ENCODE assay signal across 26 cellular contexts in the genomic region with DNA sequence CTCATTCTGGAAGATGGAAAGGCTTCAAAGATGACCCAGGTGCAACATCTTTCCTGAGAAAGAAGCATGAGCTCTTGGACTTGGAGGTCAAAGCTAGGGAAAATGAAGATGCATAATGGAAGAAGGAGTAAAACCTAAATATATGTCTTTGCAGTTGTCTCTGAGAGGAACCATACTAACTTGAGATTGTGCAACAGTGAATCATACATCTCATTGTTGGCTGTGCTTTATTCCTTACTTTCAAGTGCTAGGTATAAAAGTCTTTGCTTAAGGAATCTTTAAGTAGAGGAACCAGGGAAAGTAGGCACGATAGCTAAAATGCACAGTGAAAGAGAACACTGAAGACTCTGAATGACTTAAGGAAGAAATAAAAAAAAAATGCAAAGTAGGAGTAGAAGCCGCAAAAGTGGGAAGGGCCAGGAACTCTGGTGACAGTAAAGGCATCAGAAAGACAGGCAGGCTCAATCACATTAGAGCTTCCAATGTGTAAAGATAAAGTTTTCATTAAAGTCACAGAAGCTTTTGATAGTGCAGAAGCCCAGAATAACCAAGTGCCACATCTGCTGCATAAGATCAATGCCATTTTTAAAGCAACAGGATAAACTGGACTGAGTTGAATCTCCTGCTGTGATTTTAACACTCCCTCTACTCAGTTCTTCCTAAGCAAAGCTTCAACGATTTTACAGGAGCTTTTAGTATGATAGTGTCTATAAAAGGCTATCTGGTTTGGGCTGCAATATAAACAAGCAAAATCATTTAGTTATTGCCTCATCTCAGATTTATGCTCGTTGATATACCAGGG.
DNase-seq lines count a peak whose midpoint lies in the region; TF ChIP-seq lines count a peak whose summit lies in the region.
"Had no signal": no experiment of that assay in that cellular context is flagged by ENCODE, and none has a peak within 500 bp of the region (broad histone marks: within the 10 kb centered on the region; RNA-seq: fewer than 3 reads in every experiment).

No MANE protein-coding gene starts in this region.

- TF ChIP-seq CTCF in HEK293 (tag by site-specific recombination; IDR thresholded peaks at IDR 0.05) (no peak), NB4 (IDR thresholded peaks at IDR 0.05; ENCODE audit: low read depth, low read length) (no peak), mammary epithelial cell (conservative IDR thresholded peaks at IDR 0.05 in 1 of 2, IDR thresholded peaks at IDR 0.05 in 1 of 2; ENCODE audit: extremely low read depth in 1 of 2, insufficient read depth in 1 of 2, low read depth in 1 of 2, low read length in 2 of 2) (no peak), tibial nerve (IDR thresholded peaks at IDR 0.05) (no peak)

- POLR2A ChIA-PET in HEK293 (lab: Yijun Ruan, JAX) = no interaction called here

- no peak overlapping the region for H3K4me2 ChIP-seq in mammary epithelial cell (ENCODE audit: insufficient read depth, low read depth, low read length)

- H3K9me3 ChIP-seq in HEK293 (ENCODE audit: control insufficient read depth, insufficient read depth, low read depth, low read length) (no peaks in the 10 kb centered on the region), mammary epithelial cell (replicated peaks; ENCODE audit: insufficient read depth, low read length) (no peaks in the 10 kb centered on the region), tibial nerve (no peaks in the 10 kb centered on the region)
- H3K9me3 ChIP-seq: adrenal gland, sigmoid colon, transverse colon had no signal

- intact Hi-C loops in mammary epithelial cell (cut with micrococcal nuclease) = no loop called here

- no peaks in the 10 kb centered on the region for H3K27me3 ChIP-seq in mammary epithelial cell (ENCODE audit: insufficient read depth, low read length)
- H3K27me3 ChIP-seq in tibial nerve = no peaks in the 10 kb centered on the region
- H3K27me3 ChIP-seq: adrenal gland, brain microvascular endothelial cell, sigmoid colon, transverse colon had no signal

- WGBS in mammary epithelial cell (ENCODE audit: low coverage, missing lambda C conversion rate) = 69% methylated on average over 4 of the region's 4 CpGs
- WGBS in tibial nerve, 2 donors = 51% methylated on average over 4 of the region's 4 CpGs

- peak; percentile 2 for DNase-seq in NB4 (ENCODE audit: low read depth)
- DNase-seq in mammary epithelial cell = peak; percentile 12
- DNase-seq in iris pigment epithelial cell (ENCODE audit: low read depth) = peak; percentile 62
- DNase-seq in stimulated activated CD8-positive, alpha-beta memory T cell treated with anti-CD3 and anti-CD28 coated beads, Interleukin-4, amount 100 ng/mL, for 48 hours = no peak
- no peak for DNase-seq in NCI-H2029 treated with DMSO at 0.1 percent for 48 hours (lab: John Stamatoyannopoulos, UW)
- no peak for DNase-seq in tibial nerve (ENCODE audit: low spot score in 2 of 2)
- no peak for DNase-seq in mesenteric fat pad (ENCODE audit: low spot score)
- DNase-seq: activated CD4-positive, alpha-beta memory T cell treated with anti-CD3 and anti-CD28 coated beads, Interleukin-2, amount 10 ng/mL, durations not matched to agents 7 days and 5 days; activated CD8-positive, alpha-beta memory T cell treated with anti-CD3 and anti-CD28 coated beads, Interleukin-2, amount 50 U/mL, for 48 hours; activated naive CD4-positive, alpha-beta T cell treated with anti-CD3 and anti-CD28 coated beads for 36 hours; adrenal gland; brain microvascular endothelial cell; CD4-positive, alpha-beta T cell; EL; foreskin fibroblast; HCEC 1CT; NCI-H1105 treated with DMSO at 0.1 percent for 48 hours; NCI-H2029; NCI-H2227 treated with DMSO at 0.1 percent for 48 hours; SIG-M5; sigmoid colon; stimulated activated CD4-positive, alpha-beta T cell treated with anti-CD3 and anti-CD28 coated beads, Interleukin-4, amount 100 ng/mL, for 1 hour; transverse colon had no signal

- TF ChIP-seq POLR2A in NB4 (IDR thresholded peaks at IDR 0.05; ENCODE audit: extremely low read depth, insufficient read length) (no peak), tibial nerve (IDR thresholded peaks at IDR 0.05) (no peak)

- CTCF ChIA-PET in HEK293 (lab: Yijun Ruan, JAX) = interaction anchor here (0.5 to 0.7 kb wide), 4 partner anchors 163 to 639 kb away, joined by 3 to 6 read pairs (median 5); no protein-coding TSS in a partner anchor
- CTCF ChIA-PET in mammary epithelial cell (lab: Charles Lee; ENCODE audit: low non-redundant PET) = no interaction called here

- in situ Hi-C loops in mammary epithelial cell (cut with MboI; ENCODE audit: low sequenced_read_pairs in 2 of 2) = no loop called here

- no peaks in the 10 kb centered on the region for H3K79me2 ChIP-seq in mammary epithelial cell (ENCODE audit: insufficient read depth, low read length)

- H3K36me3 ChIP-seq in HEK293 (ENCODE audit: control insufficient read depth in 2 of 2, insufficient read depth in 1 of 2, low read length in 2 of 2) (no peaks in the 10 kb centered on the region), mammary epithelial cell (ENCODE audit: insufficient read depth, low read length) (no peaks in the 10 kb centered on the region), tibial nerve (no peaks in the 10 kb centered on the region)
- H3K36me3 ChIP-seq: adrenal gland, brain microvascular endothelial cell, sigmoid colon, transverse colon had no signal

- no peak for TF ChIP-seq EP300 in tibial nerve (IDR thresholded peaks at IDR 0.05)

- no peak overlapping the region for H2AFZ ChIP-seq in mammary epithelial cell (ENCODE audit: low read depth, low read length)

- no TSS peak for BruUV-seq in mammary epithelial cell (replicated peaks; lab: Mats Ljungman, UMichigan)

- H3K27ac ChIP-seq in HEK293 (ENCODE audit: extremely low read depth, low read depth, low read length) (no peak overlapping the region), mammary epithelial cell (ENCODE audit: insufficient read depth, low read depth, low read length) (no peak overlapping the region), tibial nerve (no peak overlapping the region)
- H3K27ac ChIP-seq: adrenal gland, brain microvascular endothelial cell, epithelial cell of prostate, sigmoid colon, transverse colon had no signal

- H3K9ac ChIP-seq in mammary epithelial cell (ENCODE audit: insufficient read depth, low read length) = no peak overlapping the region

- H3K4me3 ChIP-seq in HEK293 (ENCODE audit: low read depth, low read length) (no peak overlapping the region), NB4 (ENCODE audit: low read depth, low read length) (no peak overlapping the region), mammary epithelial cell (replicated peaks in 1 of 3; ENCODE audit: insufficient read depth in 1 of 3, low read depth in 2 of 3, low read length in 3 of 3) (no peak overlapping the region), tibial nerve (no peak overlapping the region)
- H3K4me3 ChIP-seq: adrenal gland, GM12878, sigmoid colon, transverse colon had no signal

- no peaks in the 10 kb centered on the region for H4K20me1 ChIP-seq in mammary epithelial cell (ENCODE audit: insufficient read depth, low read length)

- H3K4me1 ChIP-seq in HEK293 (ENCODE audit: control insufficient read depth, insufficient read depth, low read length) (peaks cover 6% of the 10 kb centered on the region; the same call in 1 of the 2 replicates), mammary epithelial cell (ENCODE audit: insufficient read depth, low read length) (no peaks in the 10 kb centered on the region), tibial nerve (no peaks in the 10 kb centered on the region)
- H3K4me1 ChIP-seq: adrenal gland, sigmoid colon, transverse colon had no signal

- dilution Hi-C loops in mammary epithelial cell (cut with HindIII; ENCODE audit: low sequenced_read_pairs) = no loop called here

TF ChIP-seq in HEK293, 187 proteins besides CTCF, POLR2A, EP300 and RAD21 (continues in another document):
- TF ChIP-seq MZF1 (tag by site-specific recombination; IDR thresholded peaks at IDR 0.05; ENCODE audit: borderline replicate concordance) = peak; percentile 82; the same call in 1 of the 2 replicates
- TF ChIP-seq, protein P1, sequence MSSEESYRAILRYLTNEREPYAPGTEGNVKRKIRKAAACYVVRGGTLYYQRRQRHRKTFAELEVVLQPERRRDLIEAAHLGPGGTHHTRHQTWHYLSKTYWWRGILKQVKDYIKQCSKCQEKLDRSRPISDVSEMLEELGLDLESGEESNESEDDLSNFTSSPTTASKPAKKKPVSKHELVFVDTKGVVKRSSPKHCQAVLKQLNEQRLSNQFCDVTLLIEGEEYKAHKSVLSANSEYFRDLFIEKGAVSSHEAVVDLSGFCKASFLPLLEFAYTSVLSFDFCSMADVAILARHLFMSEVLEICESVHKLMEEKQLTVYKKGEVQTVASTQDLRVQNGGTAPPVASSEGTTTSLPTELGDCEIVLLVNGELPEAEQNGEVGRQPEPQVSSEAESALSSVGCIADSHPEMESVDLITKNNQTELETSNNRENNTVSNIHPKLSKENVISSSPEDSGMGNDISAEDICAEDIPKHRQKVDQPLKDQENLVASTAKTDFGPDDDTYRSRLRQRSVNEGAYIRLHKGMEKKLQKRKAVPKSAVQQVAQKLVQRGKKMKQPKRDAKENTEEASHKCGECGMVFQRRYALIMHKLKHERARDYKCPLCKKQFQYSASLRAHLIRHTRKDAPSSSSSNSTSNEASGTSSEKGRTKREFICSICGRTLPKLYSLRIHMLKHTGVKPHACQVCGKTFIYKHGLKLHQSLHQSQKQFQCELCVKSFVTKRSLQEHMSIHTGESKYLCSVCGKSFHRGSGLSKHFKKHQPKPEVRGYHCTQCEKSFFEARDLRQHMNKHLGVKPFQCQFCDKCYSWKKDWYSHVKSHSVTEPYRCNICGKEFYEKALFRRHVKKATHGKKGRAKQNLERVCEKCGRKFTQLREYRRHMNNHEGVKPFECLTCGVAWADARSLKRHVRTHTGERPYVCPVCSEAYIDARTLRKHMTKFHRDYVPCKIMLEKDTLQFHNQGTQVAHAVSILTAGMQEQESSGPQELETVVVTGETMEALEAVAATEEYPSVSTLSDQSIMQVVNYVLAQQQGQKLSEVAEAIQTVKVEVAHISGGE (tag by site-specific recombination; conservative IDR thresholded peaks at IDR 0.05; ENCODE audit: low read depth) = no peak
- TF ChIP-seq ZNF704 (tag by site-specific recombination; IDR thresholded peaks at IDR 0.05) = no peak
- TF ChIP-seq ZNF571 (tag by site-specific recombination; IDR thresholded peaks at IDR 0.05) = no peak
- no peak for TF ChIP-seq ZNF514 (tag by site-specific recombination; IDR thresholded peaks at IDR 0.05)
- TF ChIP-seq ZNF530 (tag by site-specific recombination; IDR thresholded peaks at IDR 0.05; ENCODE audit: low read depth) = no peak
- TF ChIP-seq ZNF174 (tag by site-specific recombination; IDR thresholded peaks at IDR 0.05) = no peak
- no peak for TF ChIP-seq KLF8 (tag by site-specific recombination; IDR thresholded peaks at IDR 0.05)

Comparison
In these comparisons a context has a peak if more than half of its experiments do, and no peak if none do; other contexts are left out.
1. DNase-seq: peak in NB4 (single experiment), mammary epithelial cell (single experiment) and iris pigment epithelial cell (single experiment); none in stimulated activated CD8-positive, alpha-beta memory T cell treated with anti-CD3 and anti-CD28 coated beads, Interleukin-4, amount 100 ng/mL, for 48 hours (single experiment), NCI-H2029 treated with DMSO at 0.1 percent for 48 hours (single experiment), tibial nerve (0 of 2) and mesenteric fat pad (single experiment).